Comparison of ENCODE assay signal across 15 cellular contexts in the genomic region with DNA sequence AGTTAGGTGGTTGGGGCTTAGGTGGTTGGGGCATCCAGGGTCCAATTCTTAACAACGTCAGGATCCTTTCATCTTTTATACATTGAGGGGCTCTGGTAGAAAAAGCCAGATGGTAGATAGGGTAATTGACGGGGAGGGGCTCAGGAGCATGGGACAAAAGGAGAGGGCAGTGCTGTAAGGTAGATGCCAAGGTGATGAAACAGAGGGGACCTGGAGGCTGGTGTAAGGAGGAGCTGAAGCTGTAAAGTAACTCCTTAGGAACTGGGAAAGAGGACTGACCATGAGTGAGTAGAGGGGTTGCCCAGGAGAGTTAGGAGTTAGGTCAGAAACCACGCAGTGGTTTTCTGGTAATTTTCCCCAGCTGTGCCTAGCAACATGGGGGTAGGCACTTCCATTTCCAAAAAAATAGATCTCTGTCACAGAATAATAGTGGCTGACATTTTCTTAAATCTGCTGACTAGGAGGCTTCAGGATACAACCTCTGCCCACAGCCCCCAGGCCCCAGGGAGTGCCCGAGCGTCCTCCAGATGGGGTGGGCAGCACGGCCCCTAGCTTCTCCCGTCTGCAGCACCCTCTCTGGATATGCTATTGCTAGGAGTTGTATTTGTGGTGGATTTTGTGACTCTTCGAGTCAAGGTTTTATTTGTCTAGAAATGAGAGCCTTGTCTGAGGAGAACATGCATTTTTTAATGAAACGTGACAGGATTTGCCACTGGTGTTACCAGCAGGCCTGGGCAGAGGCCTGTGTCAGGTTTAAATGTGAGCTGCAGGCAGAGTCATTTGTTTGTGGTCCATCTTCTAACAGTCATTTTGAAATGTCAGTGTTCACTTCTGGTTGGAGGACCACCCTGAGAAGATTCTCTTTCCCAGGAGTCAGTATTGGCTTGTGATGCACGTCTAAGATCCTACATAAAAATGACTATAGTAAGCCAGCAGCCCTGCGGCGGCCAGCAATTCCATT. TPM values are rescaled to one million over a fixed set of nuclear protein-coding genes. Genes with fewer than 3 reads are reported as not detected.
DNase-seq lines count a peak whose midpoint lies in the region; ATAC-seq and TF ChIP-seq lines count a peak whose summit lies in the region.
"Had no signal": no experiment of that assay in that cellular context is flagged by ENCODE, and none has a peak within 500 bp of the region (broad histone marks: within the 10 kb centered on the region; RNA-seq: fewer than 3 reads in every experiment).

No MANE protein-coding gene starts in this region.

- H3K27ac Mint-ChIP-seq in activated T-cell treated with anti-CD3 and anti-CD28 coated beads, Interleukin-2, amount 50 U/mL, for 24 hours: peak overlapping the region; percentile 13
- peak overlapping the region; percentile 46 to 66 (median 63); a peak in 4 of 7 replicates for H3K27ac Mint-ChIP-seq in H9
- peak overlapping the region; percentile 72 for H3K27ac Mint-ChIP-seq in T-helper 17 cell

- H3K23ac ChIP-seq in H9 (ENCODE audit: insufficient read length, low read depth, low read length): no peak overlapping the region

- no peak overlapping the region for H3K18ac ChIP-seq in H9 (ENCODE audit: insufficient read length, low read depth, low read length)

- ATAC-seq in T-helper 17 cell: no peak
- ATAC-seq in psoas muscle: no peak

- H3K27ac ChIP-seq in H9 (ENCODE audit: insufficient read length, low read depth, low read length) (no peak overlapping the region), smooth muscle cell (ENCODE audit: low read depth) (peak overlapping the region; percentile 41), psoas muscle (no peak overlapping the region)
- H3K27ac ChIP-seq: adrenal gland, epithelial cell of prostate, PC-9, transverse colon had no signal

- no peak overlapping the region for H4K91ac ChIP-seq in H9 (ENCODE audit: insufficient read length, low read depth, low read length)

- H3K4me1 ChIP-seq in H9 (ENCODE audit: insufficient read depth, low read length) (no peaks in the 10 kb centered on the region), smooth muscle cell (ENCODE audit: low read depth) (peaks cover 7% of the 10 kb centered on the region), psoas muscle (peaks cover 46% of the 10 kb centered on the region)
- H3K4me1 ChIP-seq: adrenal gland had no signal

- TF ChIP-seq CTCF in H9 (conservative IDR thresholded peaks at IDR 0.05) (no peak), smooth muscle cell (IDR thresholded peaks at IDR 0.05; ENCODE audit: borderline replicate concordance, insufficient read depth, poor library complexity, severe bottlenecking) (no peak), psoas muscle (IDR thresholded peaks at IDR 0.05) (no peak)

- WGBS in H9 (ENCODE audit: extremely low coverage, insufficient read length, low lambda C conversion rate): no CpG with 5 or more reads among the region's 12 CpGs
- WGBS in smooth muscle cell (ENCODE audit: low lambda C conversion rate): 83% methylated on average over 12 of the region's 12 CpGs
- 88 to 93% (median 92%) methylated on average over 12 of the region's 12 CpGs for WGBS in psoas muscle, 3 donors

- no peak overlapping the region for H3K4ac ChIP-seq in H9 (ENCODE audit: low read depth, low read length)

- H3K27me3 ChIP-seq in H9 (ENCODE audit: insufficient read depth, low read length) (no peaks in the 10 kb centered on the region), smooth muscle cell (ENCODE audit: low read depth) (no peaks in the 10 kb centered on the region), psoas muscle (ENCODE audit: insufficient read depth in 3 of 3, low read length in 2 of 3) (no peaks in the 10 kb centered on the region)
- H3K27me3 ChIP-seq: adrenal gland, transverse colon had no signal

- no peaks in the 10 kb centered on the region for H3K23me2 ChIP-seq in H9 (ENCODE audit: insufficient read length, low read depth, low read length, poor library complexity, severe bottlenecking)

- H2BK15ac ChIP-seq in H9 (ENCODE audit: low read depth, low read length): no peak overlapping the region

- no peak overlapping the region for H4K8ac ChIP-seq in H9 (replicated peaks; ENCODE audit: insufficient read length, low read depth, low read length)

- H2BK5ac ChIP-seq in H9 (ENCODE audit: insufficient read length, low read length): no peak overlapping the region

- H3K9me3 Mint-ChIP-seq in activated T-cell treated with anti-CD3 and anti-CD28 coated beads, Interleukin-2, amount 50 U/mL, for 24 hours: no peaks in the 10 kb centered on the region
- H3K9me3 Mint-ChIP-seq in H9: no peaks in the 10 kb centered on the region

- no peak overlapping the region for H2AK5ac ChIP-seq in H9 (ENCODE audit: insufficient read length, low read length)

- H3K4me2 ChIP-seq in H9 (ENCODE audit: insufficient read depth, insufficient read length, low read length) (no peak overlapping the region), smooth muscle cell (no peak overlapping the region)
- H3K4me2 ChIP-seq: PC-9 had no signal

- H2BK12ac ChIP-seq in H9 (ENCODE audit: insufficient read length, low read depth, low read length): no peak overlapping the region

- H2BK20ac ChIP-seq in H9 (ENCODE audit: low read depth, low read length, poor library complexity, severe bottlenecking): no peak overlapping the region

- no peak overlapping the region for H3K56ac ChIP-seq in H9 (ENCODE audit: insufficient read length, low read depth, low read length)

- H3K9ac ChIP-seq in H9 (ENCODE audit: extremely low read depth, insufficient read length, low read length) (no peak overlapping the region), smooth muscle cell (ENCODE audit: low read depth) (no peak overlapping the region)

- H3K9me3 ChIP-seq in H9 (ENCODE audit: control insufficient read depth, low read depth, low read length): no peaks in the 10 kb centered on the region
- no peaks in the 10 kb centered on the region for H3K9me3 ChIP-seq in T-helper 17 cell (ENCODE audit: control insufficient read depth, low read length, poor library complexity, severe bottlenecking)
- no peaks in the 10 kb centered on the region for H3K9me3 ChIP-seq in smooth muscle cell (replicated peaks; ENCODE audit: low read depth)
- H3K9me3 ChIP-seq in psoas muscle: no peaks in the 10 kb centered on the region
- H3K9me3 ChIP-seq: adrenal gland, transverse colon had no signal

- no peaks in the 10 kb centered on the region for H3K36me3 Mint-ChIP-seq in activated T-cell treated with anti-CD3 and anti-CD28 coated beads, Interleukin-2, amount 50 U/mL, for 24 hours (ENCODE audit: low read depth)
- H3K36me3 Mint-ChIP-seq in H9 (ENCODE audit: insufficient read depth in 1 of 3, low read depth in 3 of 3): no peaks in the 10 kb centered on the region
- no peaks in the 10 kb centered on the region for H3K36me3 Mint-ChIP-seq in T-helper 17 cell (ENCODE audit: low read depth)

- H3K4me3 ChIP-seq in smooth muscle cell (no peak overlapping the region), psoas muscle (no peak overlapping the region)
- H3K4me3 ChIP-seq: adrenal gland, PC-9, transverse colon had no signal

- intact Hi-C loops in psoas muscle (cut with DNase I): no loop called here

- H2BK120ac ChIP-seq in H9 (ENCODE audit: low read depth, low read length, poor library complexity, severe bottlenecking): no peak overlapping the region

- no peak overlapping the region for H4K5ac ChIP-seq in H9 (ENCODE audit: insufficient read length, low read depth, low read length)

- H3K36me3 ChIP-seq in smooth muscle cell (ENCODE audit: low read depth) (no peaks in the 10 kb centered on the region), psoas muscle (ENCODE audit: insufficient read depth in 1 of 2, low read depth in 1 of 2) (no peaks in the 10 kb centered on the region)
- H3K36me3 ChIP-seq: adrenal gland, transverse colon had no signal

- no peak for DNase-seq in activated T-cell treated with anti-CD3 and anti-CD28 coated beads, Interleukin-2, amount 50 U/mL, for 24 hours
- DNase-seq in activated T-cell treated with anti-CD3 and anti-CD28 coated beads, Interleukin-2, amount 50 U/mL, for 48 hours: no peak
- DNase-seq in H9: no peak
- DNase-seq in T-helper 17 cell: no peak
- DNase-seq in smooth muscle cell (lab: John Stamatoyannopoulos, UW; ENCODE audit: unreplicated experiment): no peak
- no peak for DNase-seq in psoas muscle
- no peak for DNase-seq in foreskin melanocyte
- no peak for DNase-seq in CD1c-positive myeloid dendritic cell (ENCODE audit: extremely low spot score)
- DNase-seq: GOT3; nucleus accumbens; PC-9; stimulated activated CD4-positive, alpha-beta T cell treated with anti-CD3 and anti-CD28 coated beads, Interleukin-4, amount 100 ng/mL, for 4 hours; transverse colon had no signal

- no peaks in the 10 kb centered on the region for H3K27me3 Mint-ChIP-seq in activated T-cell treated with anti-CD3 and anti-CD28 coated beads, Interleukin-2, amount 50 U/mL, for 24 hours
- H3K27me3 Mint-ChIP-seq in H9 (ENCODE audit: low read depth) (no peaks in the 10 kb centered on the region), T-helper 17 cell (no peaks in the 10 kb centered on the region)

- no peak overlapping the region for H3K4me3 Mint-ChIP-seq in activated T-cell treated with anti-CD3 and anti-CD28 coated beads, Interleukin-2, amount 50 U/mL, for 24 hours
- H3K4me3 Mint-ChIP-seq in H9 (no peak overlapping the region), T-helper 17 cell (peak overlapping the region; percentile 77)

- no peaks in the 10 kb centered on the region; the same call in 1 of the 2 replicates for H3K79me2 ChIP-seq in H9 (ENCODE audit: insufficient read depth, low read length)
- H3K79me2 ChIP-seq in smooth muscle cell (ENCODE audit: low read depth): peaks cover 74% of the 10 kb centered on the region

- no peak overlapping the region for H3T11ph ChIP-seq in H9 (ENCODE audit: low read length)

- H4K20me1 ChIP-seq in H9 (ENCODE audit: control insufficient read depth, insufficient read depth, insufficient read length) (no peaks in the 10 kb centered on the region), smooth muscle cell (ENCODE audit: low read depth) (peaks cover 82% of the 10 kb centered on the region)

- H3K79me1 ChIP-seq in H9 (ENCODE audit: insufficient read depth, low read depth, low read length, poor library complexity, severe bottlenecking): peaks cover 2% of the 10 kb centered on the region

- no peaks in the 10 kb centered on the region for H3F3A ChIP-seq in smooth muscle cell (ENCODE audit: low read depth)

- H3K14ac ChIP-seq in H9 (ENCODE audit: insufficient read depth, low read length): no peak overlapping the region

- H2AFZ ChIP-seq in H9 (ENCODE audit: low read length) (no peak overlapping the region), smooth muscle cell (ENCODE audit: low read depth) (no peak overlapping the region)
- H2AFZ ChIP-seq: PC-9 had no signal

- peaks cover 40% of the 10 kb centered on the region for H3K4me1 Mint-ChIP-seq in activated T-cell treated with anti-CD3 and anti-CD28 coated beads, Interleukin-2, amount 50 U/mL, for 24 hours (ENCODE audit: low read depth)
- H3K4me1 Mint-ChIP-seq in H9: peaks cover 10 to 21% of the 10 kb centered on the region in 2 experiments
- peaks cover 58% of the 10 kb centered on the region for H3K4me1 Mint-ChIP-seq in T-helper 17 cell

RNA-seq across cellular contexts. Expression of a gene that starts 44.6 kb away (rescaled TPM):
- total RNA-seq in H9 (2021): 61.5 and 64.6 TPM in 2 replicates
- total RNA-seq in T-helper 17 cell: 10 to 100 TPM; 61.9 to 72.0 TPM
- total RNA-seq in smooth muscle cell: 85.0 and 90.6 TPM in 2 replicates
- 16.1 and 20.8 TPM in 2 replicates for polyA plus RNA-seq in smooth muscle cell
- total RNA-seq in psoas muscle: 100 to 1,000 TPM in 1 of 4 donors, 10 to 100 TPM in 3; 63.2 to 103 (median 78.3) TPM
- polyA plus RNA-seq in psoas muscle: 10 to 100 TPM in 1 of 3 donors, 1 to 10 TPM in 2; 2.2 to 23.2 (median 3.7) TPM

Comparison
In these comparisons a context has a peak if more than half of its experiments do, and no peak if none do; other contexts are left out.
1. H3K27ac Mint-ChIP-seq: peak in every context shown above with its lines; median percentile 72 in T-helper 17 cell; 63 in H9; 13 in activated T-cell treated with anti-CD3 and anti-CD28 coated beads, Interleukin-2, amount 50 U/mL, for 24 hours.